In genomic region chr4:19216495-19216894, GRCh38 we compare ENCODE assay signal across 34 cellular contexts.
DNase-seq lines count a peak whose midpoint lies in the region; ATAC-seq and TF ChIP-seq lines count a peak whose summit lies in the region.
"Had no signal": no experiment of that assay in that cellular context is flagged by ENCODE, and none has a peak within 500 bp of the region (broad histone marks: within the 10 kb centered on the region; RNA-seq: fewer than 3 reads in every experiment).

No MANE protein-coding gene starts in this region.

- POLR2A ChIA-PET in OCI-LY7 (lab: Charles Lee) (interaction anchor here (0.9 kb wide), 1 partner anchor 465 kb away, joined by 3 read pairs; no protein-coding TSS in a partner anchor), Caco-2 (lab: Charles Lee) (no interaction called here)

- H3K36me3 ChIP-seq in OCI-LY7 (ENCODE audit: insufficient read depth, low read length) (no peaks in the 10 kb centered on the region), endodermal cell (ENCODE audit: control insufficient read depth, insufficient read depth, low read length) (no peaks in the 10 kb centered on the region), neural cell (ENCODE audit: insufficient read depth, low read length) (no peaks in the 10 kb centered on the region), MG63 (no peaks in the 10 kb centered on the region), GM23338 (ENCODE audit: insufficient read depth) (no peaks in the 10 kb centered on the region), Caco-2 (ENCODE audit: control insufficient read depth, insufficient read depth, low read length) (no peaks in the 10 kb centered on the region)
- H3K36me3 ChIP-seq: BE2C; BLaER1; BLaER1 treated with 17β-estradiol and CSF1 and Interleukin-3, amounts not matched to agents 10 nM and 100 nM had no signal

- TF ChIP-seq RAD21 in neural cell (conservative IDR thresholded peaks at IDR 0.05): no peak

- H3K4me3 Mint-ChIP-seq in endodermal cell (no peak overlapping the region), mesothelial cell of epicardium (no peak overlapping the region), GM23338 (no peak overlapping the region), Caco-2 (ENCODE audit: unreplicated experiment) (no peak overlapping the region)
- H3K4me3 Mint-ChIP-seq: B cell; CD14-positive monocyte; CD4-positive, alpha-beta memory T cell; CD4-positive, alpha-beta T cell; CD4-positive, CD25-positive, alpha-beta regulatory T cell; CD8-positive, alpha-beta memory T cell; CD8-positive, alpha-beta T cell had no signal

- H3K27me3 ChIP-seq in endodermal cell (ENCODE audit: control insufficient read depth, insufficient read depth, low read length, poor library complexity, severe bottlenecking) (no peaks in the 10 kb centered on the region), neural cell (ENCODE audit: insufficient read depth, low read depth, low read length) (no peaks in the 10 kb centered on the region), MG63 (no peaks in the 10 kb centered on the region), GM23338 (ENCODE audit: insufficient read depth) (no peaks in the 10 kb centered on the region), Caco-2 (replicated peaks; ENCODE audit: control insufficient read depth, insufficient read depth, low read length) (no peaks in the 10 kb centered on the region)
- H3K27me3 ChIP-seq: BE2C; BLaER1; BLaER1 treated with 17β-estradiol and CSF1 and Interleukin-3, amounts not matched to agents 10 nM and 100 nM had no signal

- no peaks in the 10 kb centered on the region for H3K4me1 ChIP-seq in OCI-LY7 (ENCODE audit: insufficient read depth, low read length, poor library complexity, severe bottlenecking)
- peaks cover 7% of the 10 kb centered on the region for H3K4me1 ChIP-seq in endodermal cell (ENCODE audit: control insufficient read depth, insufficient read depth, low read length)
- no peaks in the 10 kb centered on the region for H3K4me1 ChIP-seq in GM23338 (ENCODE audit: insufficient read depth)
- no peaks in the 10 kb centered on the region for H3K4me1 ChIP-seq in Caco-2
- H3K4me1 ChIP-seq: A549; BE2C; BLaER1; BLaER1 treated with 17β-estradiol and CSF1 and Interleukin-3, amounts not matched to agents 10 nM and 100 nM had no signal

- H2AFZ ChIP-seq in OCI-LY7 (ENCODE audit: low read length) (peak overlapping the region; percentile 41; the same call in 1 of the 2 replicates), neural cell (ENCODE audit: low read depth, low read length) (no peak overlapping the region), GM23338 (no peak overlapping the region; the same call in 1 of the 2 replicates)

- peaks cover 28% of the 10 kb centered on the region for H3K4me1 Mint-ChIP-seq in endodermal cell
- peaks cover 20% of the 10 kb centered on the region for H3K4me1 Mint-ChIP-seq in mesothelial cell of epicardium
- H3K4me1 Mint-ChIP-seq in GM23338: peaks cover 7% of the 10 kb centered on the region
- no peaks in the 10 kb centered on the region for H3K4me1 Mint-ChIP-seq in Caco-2 (ENCODE audit: low read depth, unreplicated experiment)
- H3K4me1 Mint-ChIP-seq: B cell; CD14-positive monocyte; CD4-positive, alpha-beta memory T cell; CD4-positive, CD25-positive, alpha-beta regulatory T cell; CD8-positive, alpha-beta memory T cell had no signal

- WGBS in endodermal cell (ENCODE audit: insufficient coverage in 1 of 2, insufficient read length in 1 of 2), 2 experiments: 97% methylated on average over 3 of the region's 3 CpGs; no CpG with 5 or more reads in 1 of the 2 experiments

- intact Hi-C loops in OCI-LY7 (cut with micrococcal nuclease; ENCODE audit: unreplicated experiment): no loop called here
- intact Hi-C loops in Caco-2 (cut with micrococcal nuclease; ENCODE audit: unreplicated experiment): no loop called here

- H3K9ac ChIP-seq in endodermal cell (ENCODE audit: extremely low read depth, low read length, poor library complexity, severe bottlenecking) (no peak overlapping the region), neural cell (ENCODE audit: low read length) (no peak overlapping the region)
- H3K9ac ChIP-seq: BLaER1; BLaER1 treated with 17β-estradiol and CSF1 and Interleukin-3, amounts not matched to agents 10 nM and 100 nM had no signal

- H3K27ac Mint-ChIP-seq in endodermal cell (no peak overlapping the region), mesothelial cell of epicardium (peak overlapping the region; percentile 25), GM23338 (no peak overlapping the region), Caco-2 (ENCODE audit: unreplicated experiment) (no peak overlapping the region)
- H3K27ac Mint-ChIP-seq: B cell; CD14-positive monocyte; CD4-positive, alpha-beta memory T cell; CD4-positive, alpha-beta T cell; CD4-positive, CD25-positive, alpha-beta regulatory T cell; CD8-positive, alpha-beta memory T cell; CD8-positive, alpha-beta T cell had no signal

- CTCF ChIA-PET in OCI-LY7 (lab: Charles Lee; ENCODE audit: unreplicated experiment): no interaction called here
- CTCF ChIA-PET in Caco-2 (lab: Charles Lee): no interaction called here

- H3K4me3 ChIP-seq in OCI-LY7 (ENCODE audit: low read depth, low read length, poor library complexity, severe bottlenecking): no peak overlapping the region
- H3K4me3 ChIP-seq in endodermal cell (ENCODE audit: low read length): peak overlapping the region; percentile 8
- no peak overlapping the region for H3K4me3 ChIP-seq in neural cell (ENCODE audit: low read length)
- H3K4me3 ChIP-seq in MG63: no peak overlapping the region
- H3K4me3 ChIP-seq in GM23338: no peak overlapping the region
- H3K4me3 ChIP-seq in Caco-2 (ENCODE audit: low read depth, low read length): no peak overlapping the region
- H3K4me3 ChIP-seq: A549; BLaER1; BLaER1 treated with 17β-estradiol and CSF1 and Interleukin-3, amounts not matched to agents 10 nM and 100 nM had no signal

- H3K27ac ChIP-seq in OCI-LY7 (ENCODE audit: low read depth, low read length, poor library complexity, severe bottlenecking): no peak overlapping the region
- H3K27ac ChIP-seq in endodermal cell (ENCODE audit: low read depth, low read length): no peak overlapping the region
- no peak overlapping the region for H3K27ac ChIP-seq in neural cell (ENCODE audit: low read length)
- H3K27ac ChIP-seq in GM23338 (ENCODE audit: low read depth): no peak overlapping the region
- H3K27ac ChIP-seq: 22Rv1; A549; BLaER1; BLaER1 treated with 17β-estradiol and CSF1 and Interleukin-3, amounts not matched to agents 10 nM and 100 nM; C4-2B had no signal

- H4K20me1 ChIP-seq in OCI-LY7 (ENCODE audit: insufficient read depth, low read length) (no peaks in the 10 kb centered on the region), neural cell (ENCODE audit: insufficient read depth) (no peaks in the 10 kb centered on the region), GM23338 (replicated peaks; ENCODE audit: insufficient read depth) (no peaks in the 10 kb centered on the region)
- H4K20me1 ChIP-seq: BLaER1; BLaER1 treated with 17β-estradiol and CSF1 and Interleukin-3, amounts not matched to agents 10 nM and 100 nM had no signal

- H3K4me2 ChIP-seq in OCI-LY7 (ENCODE audit: low read length): no peak overlapping the region
- H3K4me2 ChIP-seq in neural cell (ENCODE audit: low read length): no peak overlapping the region
- no peak overlapping the region for H3K4me2 ChIP-seq in GM23338
- H3K4me2 ChIP-seq: A549; BLaER1; BLaER1 treated with 17β-estradiol and CSF1 and Interleukin-3, amounts not matched to agents 10 nM and 100 nM had no signal

- H3K27me3 Mint-ChIP-seq in endodermal cell (ENCODE audit: insufficient read depth) (no peaks in the 10 kb centered on the region), mesothelial cell of epicardium (ENCODE audit: low read depth) (no peaks in the 10 kb centered on the region), GM23338 (ENCODE audit: insufficient read depth, low read depth, poor library complexity) (no peaks in the 10 kb centered on the region), Caco-2 (ENCODE audit: insufficient read depth, unreplicated experiment) (no peaks in the 10 kb centered on the region)
- H3K27me3 Mint-ChIP-seq: B cell; CD4-positive, alpha-beta memory T cell; CD4-positive, alpha-beta T cell; CD4-positive, CD25-positive, alpha-beta regulatory T cell; CD8-positive, alpha-beta memory T cell had no signal

- no peak for TF ChIP-seq CTCF in OCI-LY7 (conservative IDR thresholded peaks at IDR 0.05; ENCODE audit: low read length)
- no peak for TF ChIP-seq CTCF in endodermal cell (conservative IDR thresholded peaks at IDR 0.05)
- no peak for TF ChIP-seq CTCF in mesothelial cell of epicardium (IDR thresholded peaks at IDR 0.05; ENCODE audit: unreplicated experiment)
- no peak for TF ChIP-seq CTCF in neural cell (IDR thresholded peaks at IDR 0.05; ENCODE audit: poor library complexity, severe bottlenecking)
- TF ChIP-seq CTCF in GM23338 (conservative IDR thresholded peaks at IDR 0.05; ENCODE audit: low read depth in 2 of 2): no peak
- TF ChIP-seq CTCF in Caco-2 (IDR thresholded peaks at IDR 0.05; ENCODE audit: insufficient read depth in 1 of 2, low read depth in 1 of 2, low read length in 1 of 2, severe bottlenecking in 1 of 2, unreplicated experiment in 1 of 2): no peak

- peak; percentile 75 for TF ChIP-seq EP300 in neural cell (conservative IDR thresholded peaks at IDR 0.05; ENCODE audit: poor library complexity, severe bottlenecking)

- H3K9me2 ChIP-seq in OCI-LY7 (ENCODE audit: insufficient read depth, low read length) (0 out of 2 replicates have a peak, but pooled peaks cover 4% of the 10 kb centered on the region), neural cell (ENCODE audit: insufficient read depth, low read length) (no peaks in the 10 kb centered on the region), GM23338 (ENCODE audit: insufficient read depth) (no peaks in the 10 kb centered on the region)

- ATAC-seq in GM23338 (no peak), GM18909 (IDR thresholded peaks at IDR 0.05; ENCODE audit: poor library complexity, unreplicated experiment) (no peak)
- ATAC-seq: A549; CD8-positive, alpha-beta T cell had no signal

- H3K36me3 Mint-ChIP-seq in endodermal cell (ENCODE audit: low read depth) (no peaks in the 10 kb centered on the region), mesothelial cell of epicardium (no peaks in the 10 kb centered on the region), GM23338 (ENCODE audit: low read depth) (no peaks in the 10 kb centered on the region; the same call in 2 of the 3 replicates), Caco-2 (ENCODE audit: insufficient read depth, unreplicated experiment) (no peaks in the 10 kb centered on the region)
- H3K36me3 Mint-ChIP-seq: CD14-positive monocyte; CD4-positive, alpha-beta memory T cell; CD4-positive, CD25-positive, alpha-beta regulatory T cell; CD8-positive, alpha-beta memory T cell; CD8-positive, alpha-beta T cell had no signal

- H3F3A ChIP-seq in neural cell (ENCODE audit: insufficient read depth, low read length, poor library complexity, severe bottlenecking): no peaks in the 10 kb centered on the region
- no peaks in the 10 kb centered on the region for H3F3A ChIP-seq in GM23338 (replicated peaks; ENCODE audit: low read depth)

- no peaks in the 10 kb centered on the region for H3K79me2 ChIP-seq in OCI-LY7 (ENCODE audit: insufficient read depth, low read depth, low read length)
- no peaks in the 10 kb centered on the region for H3K79me2 ChIP-seq in neural cell (replicated peaks; ENCODE audit: insufficient read depth, low read length)
- H3K79me2 ChIP-seq in GM23338 (replicated peaks; ENCODE audit: insufficient read depth): no peaks in the 10 kb centered on the region

- peaks cover 3% of the 10 kb centered on the region for H3K9me3 Mint-ChIP-seq in endodermal cell
- H3K9me3 Mint-ChIP-seq in mesothelial cell of epicardium: peaks cover 5% of the 10 kb centered on the region
- H3K9me3 Mint-ChIP-seq in GM23338: no peaks in the 10 kb centered on the region
- H3K9me3 Mint-ChIP-seq in Caco-2 (ENCODE audit: unreplicated experiment): no peaks in the 10 kb centered on the region
- H3K9me3 Mint-ChIP-seq: CD14-positive monocyte had no signal

- BruUV-seq in OCI-LY7 (replicated peaks; lab: Mats Ljungman, UMichigan): no TSS peak
- BruUV-seq in Caco-2 (replicated peaks; lab: Mats Ljungman, UMichigan): no TSS peak

- DNase-seq in OCI-LY7 (ENCODE audit: low spot score) (no peak), endodermal cell (no peak), mesothelial cell of epicardium (ENCODE audit: low spot score in 2 of 2, unreplicated experiment in 2 of 2) (no peak), MG63 (no peak), GM23338 (ENCODE audit: low spot score) (no peak), Caco-2 (no peak)
- DNase-seq: 8988T; ACHN; AML-193; BE2C; C1 segment of cervical spinal cord; Calu3; CD4-positive, alpha-beta memory T cell; CD4-positive, alpha-beta T cell; CD4-positive, CD25-positive, alpha-beta regulatory T cell; CD8-positive, alpha-beta memory T cell; CD8-positive, alpha-beta T cell; COR-L47; DMS 273 treated with DMSO at 0.1 percent for 48 hours; DMS153; DMS53; DMS79; DMS79 treated with DMSO at 0.1 percent for 48 hours; DND-41; EL had no signal

- H3K9me3 ChIP-seq in OCI-LY7 (ENCODE audit: low read length) (no peaks in the 10 kb centered on the region), endodermal cell (ENCODE audit: control insufficient read depth, low read length) (no peaks in the 10 kb centered on the region), neural cell (ENCODE audit: low read length) (no peaks in the 10 kb centered on the region), MG63 (no peaks in the 10 kb centered on the region), Caco-2 (no peaks in the 10 kb centered on the region)
- H3K9me3 ChIP-seq: A549; BE2C; BLaER1; BLaER1 treated with 17β-estradiol and CSF1 and Interleukin-3, amounts not matched to agents 10 nM and 100 nM had no signal
